Comparison of ENCODE assay signal across 15 cellular contexts in genomic region chr7:135167360-135167759, GRCh38. TPM values are rescaled to one million over a fixed set of nuclear protein-coding genes. Genes with fewer than 3 reads are reported as not detected.
DNase-seq lines count a peak whose midpoint lies in the region; ATAC-seq and TF ChIP-seq lines count a peak whose summit lies in the region.
"Had no signal": no experiment of that assay in that cellular context is flagged by ENCODE, and none has a peak within 500 bp of the region (broad histone marks: within the 10 kb centered on the region; RNA-seq: fewer than 3 reads in every experiment).

No MANE protein-coding gene starts in this region.

- TF ChIP-seq CTCF in activated B cell treated with CpG ODN at 0.5 μM for 24 hours (IDR thresholded peaks at IDR 0.05) (no peak), osteocyte (IDR thresholded peaks at IDR 0.05) (no peak)

- peaks cover 0 to 45% (median 34%) of the 10 kb centered on the region in 5 donors for H3K36me3 ChIP-seq in subcutaneous abdominal adipose tissue (ENCODE audit: control insufficient read depth in 5 of 5, insufficient read depth in 5 of 5, low read length in 5 of 5)

- H3K27ac Mint-ChIP-seq in activated B cell treated with CpG ODN at 0.5 μM for 24 hours = peak overlapping the region; percentile 53
- H3K27ac Mint-ChIP-seq in immature natural killer cell = peak overlapping the region; percentile 85 to 95 (median 90)
- H3K27ac Mint-ChIP-seq in osteocyte (ENCODE audit: unreplicated experiment) = no peak overlapping the region

- H3K36me3 Mint-ChIP-seq in activated T-cell treated with anti-CD3 and anti-CD28 coated beads, Interleukin-2, amount 50 U/mL, for 4 hours (ENCODE audit: insufficient read depth) = peaks cover 27% of the 10 kb centered on the region
- peaks cover 66% of the 10 kb centered on the region for H3K36me3 Mint-ChIP-seq in activated B cell treated with CpG ODN at 0.5 μM for 24 hours (ENCODE audit: low read depth)
- peaks cover 0 to 12% (median 4%) of the 10 kb centered on the region in 3 donors for H3K36me3 Mint-ChIP-seq in immature natural killer cell
- H3K36me3 Mint-ChIP-seq in osteocyte (ENCODE audit: unreplicated experiment) = peaks cover 38% of the 10 kb centered on the region

- H3K4me1 ChIP-seq in subcutaneous abdominal adipose tissue (ENCODE audit: control insufficient read depth in 5 of 5, insufficient read depth in 5 of 5, low read length in 5 of 5) = peaks cover 21 to 75% (median 69%) of the 10 kb centered on the region in 5 donors

- ATAC-seq in activated T-cell treated with anti-CD3 and anti-CD28 coated beads, Interleukin-2, amount 50 U/mL, for 4 hours = no peak
- no peak for ATAC-seq in activated B cell treated with CpG ODN at 0.5 μM for 24 hours (ENCODE audit: low read depth)

- CTCF ChIA-PET in activated B cell treated with CpG ODN at 0.5 μM for 24 hours (lab: Charles Lee) = no interaction called here

- peak overlapping the region in 2 of 5 donors; percentile 28 to 63 for H3K9ac ChIP-seq in subcutaneous abdominal adipose tissue (ENCODE audit: low read length in 5 of 5)

- H3K27me3 ChIP-seq in subcutaneous abdominal adipose tissue (ENCODE audit: control insufficient read depth in 5 of 5, insufficient read depth in 4 of 5, low read length in 5 of 5) = no peaks in the 10 kb centered on the region
- H3K27me3 ChIP-seq: dorsolateral prefrontal cortex had no signal

- no peaks in the 10 kb centered on the region for H3K27me3 Mint-ChIP-seq in activated T-cell treated with anti-CD3 and anti-CD28 coated beads, Interleukin-2, amount 50 U/mL, for 4 hours (ENCODE audit: low read depth)
- H3K27me3 Mint-ChIP-seq in activated B cell treated with CpG ODN at 0.5 μM for 24 hours (no peaks in the 10 kb centered on the region), immature natural killer cell (ENCODE audit: low read depth in 3 of 3) (peaks cover 4 to 23% (median 13%) of the 10 kb centered on the region in 3 donors), osteocyte (ENCODE audit: unreplicated experiment) (no peaks in the 10 kb centered on the region)

- H3K9me3 Mint-ChIP-seq in activated T-cell treated with anti-CD3 and anti-CD28 coated beads, Interleukin-2, amount 50 U/mL, for 4 hours = peaks cover 1% of the 10 kb centered on the region
- peaks cover 4% of the 10 kb centered on the region for H3K9me3 Mint-ChIP-seq in activated B cell treated with CpG ODN at 0.5 μM for 24 hours
- no peaks in the 10 kb centered on the region for H3K9me3 Mint-ChIP-seq in immature natural killer cell
- H3K9me3 Mint-ChIP-seq in osteocyte (ENCODE audit: unreplicated experiment) = peaks cover 7% of the 10 kb centered on the region

- peaks cover 51% of the 10 kb centered on the region for H3K4me1 Mint-ChIP-seq in activated T-cell treated with anti-CD3 and anti-CD28 coated beads, Interleukin-2, amount 50 U/mL, for 4 hours (ENCODE audit: low read depth)
- H3K4me1 Mint-ChIP-seq in activated B cell treated with CpG ODN at 0.5 μM for 24 hours (peaks cover 62% of the 10 kb centered on the region), immature natural killer cell (peaks cover 52 to 77% of the 10 kb centered on the region in 2 donors), osteocyte (ENCODE audit: unreplicated experiment) (peaks cover 28% of the 10 kb centered on the region)

- DNase-seq in activated T-cell treated with anti-CD3 and anti-CD28 coated beads, Interleukin-2, amount 50 U/mL, for 4 hours = no peak
- DNase-seq in activated T-cell treated with anti-CD3 and anti-CD28 coated beads, Interleukin-2, amount 50 U/mL, for 1 hour = no peak
- DNase-seq in activated B cell treated with CpG ODN at 0.5 μM for 24 hours (no peak), immature natural killer cell (no peak), NCI-H774 (lab: John Stamatoyannopoulos, UW) (no peak), osteocyte (ENCODE audit: extremely low spot score, unreplicated experiment) (no peak), kidney glomerular epithelial cell (lab: John Stamatoyannopoulos, UW) (no peak)
- DNase-seq: ACHN, dorsolateral prefrontal cortex, EL, KBM-7, midbrain, NCI-H2081 had no signal

- peak overlapping the region; percentile 26 for H3K4me3 Mint-ChIP-seq in activated T-cell treated with anti-CD3 and anti-CD28 coated beads, Interleukin-2, amount 50 U/mL, for 4 hours
- H3K4me3 Mint-ChIP-seq in activated B cell treated with CpG ODN at 0.5 μM for 24 hours (peak overlapping the region; percentile 40), immature natural killer cell (peak overlapping the region in 3 of 5 donors; percentile 47 to 59 (median 55)), osteocyte (ENCODE audit: unreplicated experiment) (no peak overlapping the region)

- intact Hi-C loops in activated B cell treated with CpG ODN at 0.5 μM for 24 hours (cut with micrococcal nuclease) = no loop called here

- peak overlapping the region; percentile 87 for H3K27ac ChIP-seq in subcutaneous abdominal adipose tissue (ENCODE audit: low read depth, low read length)

- peak overlapping the region in 1 of 5 donors; percentile 4 for H3K4me3 ChIP-seq in subcutaneous abdominal adipose tissue (ENCODE audit: low read depth in 1 of 5, low read length in 5 of 5)
- H3K4me3 ChIP-seq: skin epidermis had no signal

- POLR2A ChIA-PET in activated B cell treated with CpG ODN at 0.5 μM for 24 hours (lab: Charles Lee) = interaction anchor here (5.5 to 6.0 kb wide), 2 partner anchors 18 to 20 kb away, joined by 111 to 125 read pairs; partner anchors contain the start of gene TMEM140

- H3K9me3 ChIP-seq in subcutaneous abdominal adipose tissue (ENCODE audit: control insufficient read depth in 5 of 5, low read length in 5 of 5) = no peaks in the 10 kb centered on the region

RNA-seq across cellular contexts. Expression of gene CYREN, which starts 3.1 kb away (rescaled TPM):
- 10 to 100 TPM; 58.7 to 59.4 (median 59.3) TPM for total RNA-seq in activated T-cell treated with anti-CD3 and anti-CD28 coated beads, Interleukin-2, amount 50 U/mL, for 4 hours
- total RNA-seq in activated B cell treated with CpG ODN at 0.5 μM for 24 hours = 78.2 and 79.3 TPM in 2 replicates
- polyA plus RNA-seq in immature natural killer cell = 10 to 100 TPM; 34.8 to 54.7 (median 53.1) TPM
- total RNA-seq in osteocyte = 38.6 and 39.1 TPM in 2 replicates

RNA-seq across cellular contexts. Expression of gene TMEM140, which starts 19.5 kb away (rescaled TPM):
- total RNA-seq in activated T-cell treated with anti-CD3 and anti-CD28 coated beads, Interleukin-2, amount 50 U/mL, for 4 hours = 1 to 10 TPM; 4.2 to 6.6 (median 6.4) TPM
- total RNA-seq in activated B cell treated with CpG ODN at 0.5 μM for 24 hours (18.6 and 20.9 TPM in 2 replicates), osteocyte (0.18 TPM in 1 of 2 replicates, not detected in the other)
- polyA plus RNA-seq in immature natural killer cell = 10 to 100 TPM; 14.5 to 47.5 (median 17.6) TPM

RNA-seq across cellular contexts. Expression of gene WDR91, which starts 44.0 kb away (rescaled TPM):
- 10 to 100 TPM; 17.9 to 20.1 (median 19.7) TPM for total RNA-seq in activated T-cell treated with anti-CD3 and anti-CD28 coated beads, Interleukin-2, amount 50 U/mL, for 4 hours
- total RNA-seq in activated B cell treated with CpG ODN at 0.5 μM for 24 hours (59.5 and 60.1 TPM in 2 replicates), osteocyte (10.8 and 11.1 TPM in 2 replicates)
- 1 to 10 TPM; 2.1 to 5.8 (median 3.2) TPM for polyA plus RNA-seq in immature natural killer cell
